Comparison of ENCODE assay signal across 8 cellular contexts in the genomic region with DNA sequence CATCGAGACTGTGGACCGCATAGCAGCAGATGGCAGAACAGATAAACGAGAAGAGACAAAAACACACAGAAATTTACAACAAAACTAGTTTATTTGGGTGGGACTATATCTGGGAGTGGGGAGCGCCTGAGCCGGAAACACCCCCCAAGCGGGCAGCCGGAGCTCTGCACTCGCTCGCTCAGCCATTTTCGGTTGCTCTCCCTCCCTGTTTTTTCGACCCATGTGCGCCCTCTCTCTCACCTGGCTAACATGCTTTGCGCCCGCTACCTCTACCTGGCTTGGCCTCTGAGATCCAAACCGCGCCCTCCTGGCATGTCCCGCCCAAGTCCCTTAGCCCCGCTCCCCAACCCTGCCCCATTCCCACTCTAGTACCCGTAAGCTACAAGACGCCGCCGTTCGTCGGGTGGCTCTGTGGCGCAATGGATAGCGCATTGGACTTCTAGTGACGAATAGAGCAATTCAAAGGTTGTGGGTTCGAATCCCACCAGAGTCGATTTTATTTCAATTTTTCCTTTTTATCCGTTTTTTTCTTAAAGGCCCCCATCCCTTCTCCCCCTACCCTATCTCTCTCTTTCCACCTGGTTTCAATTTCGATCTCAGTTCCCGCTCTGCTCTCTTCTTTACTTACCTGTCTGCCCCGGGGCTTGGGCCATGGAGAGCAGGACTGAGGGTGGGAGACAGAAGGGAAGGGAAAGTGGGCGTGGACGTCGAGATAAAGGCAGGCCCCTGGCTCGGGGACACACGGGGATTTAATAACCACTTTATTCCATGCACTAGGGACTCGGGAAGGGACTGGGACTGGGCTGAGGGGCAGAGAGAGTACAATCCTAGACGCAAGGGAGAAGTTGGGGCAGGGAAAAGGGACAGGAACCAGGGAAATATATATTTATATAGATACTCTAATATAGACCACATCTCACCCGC. TPM values are rescaled to one million over a fixed set of nuclear protein-coding genes. Genes with fewer than 3 reads are reported as not detected.
DNase-seq lines count a peak whose midpoint lies in the region; ATAC-seq and TF ChIP-seq lines count a peak whose summit lies in the region.

No MANE protein-coding gene starts in this region.

- H3K9me3 ChIP-seq in ES-I3 (ENCODE audit: control insufficient read depth, insufficient read depth, low read length) (no peaks in the 10 kb centered on the region), ascending aorta (no peaks in the 10 kb centered on the region)

- peak overlapping the region in 1 of 2 donors; percentile 6 for H3K27ac ChIP-seq in ascending aorta

- peak overlapping the region; percentile 57 to 65 for H3K4me3 ChIP-seq in ascending aorta
- H3K4me3 ChIP-seq in iPS-11a (ENCODE audit: low read depth, low read length): peak overlapping the region; percentile 61
- H3K4me3 ChIP-seq in skeletal muscle cell (ENCODE audit: low read depth, low read length): peak overlapping the region; percentile 71

- intact Hi-C loops in ascending aorta (cut with DNase I): loop anchor here (1.0 kb wide), 1 partner anchor 102 kb away; no protein-coding TSS in a partner anchor

- no peaks in the 10 kb centered on the region for H3K27me3 ChIP-seq in ascending aorta

- no peaks in the 10 kb centered on the region for H3K36me3 ChIP-seq in ES-I3 (ENCODE audit: insufficient read depth, low read length)
- no peaks in the 10 kb centered on the region for H3K36me3 ChIP-seq in ascending aorta

- no peak for TF ChIP-seq CTCF in ascending aorta (IDR thresholded peaks at IDR 0.05)

- peak; percentile 82 for DNase-seq in M059J (ENCODE audit: low read depth)
- peak in 4 of 5 donors; percentile 53 to 78 (median 56) for DNase-seq in T-helper 1 cell
- no peak for DNase-seq in ascending aorta (ENCODE audit: low spot score in 2 of 2)
- no peak for DNase-seq in skeletal muscle cell (ENCODE audit: low read depth)

- no peak for ATAC-seq in HG02798 (IDR thresholded peaks at IDR 0.05; ENCODE audit: poor library complexity, unreplicated experiment)
- no peak for ATAC-seq in GM18868 (IDR thresholded peaks at IDR 0.05; ENCODE audit: unreplicated experiment)

- H3K4me1 ChIP-seq in ES-I3 (ENCODE audit: insufficient read depth, low read length) (no peaks in the 10 kb centered on the region), ascending aorta (peaks cover 28 to 60% of the 10 kb centered on the region in 2 donors)

- H3K9ac ChIP-seq in ES-I3 (ENCODE audit: low read depth, low read length): peak overlapping the region; percentile 81

RNA-seq across cellular contexts. Expression of a gene that starts 2.5 kb away (rescaled TPM):
- 0.44 TPM in 1 of 2 replicates, not detected in the other for total RNA-seq in M059J (2014; rRNA removed; shearing (Covaris generic))
- total RNA-seq in ascending aorta: not detected

RNA-seq across cellular contexts. Expression of a gene that starts 3.1 kb away (rescaled TPM):
- 0.22 and 0.94 TPM in 2 replicates for total RNA-seq in M059J (2014; rRNA removed; shearing (Covaris generic))
- total RNA-seq in ascending aorta: not detected

RNA-seq across cellular contexts. Expression of a gene that starts 31.4 kb away (rescaled TPM):
- 10.6 and 18.4 TPM in 2 replicates for total RNA-seq in M059J (2014; rRNA removed; shearing (Covaris generic))
- 178 TPM for total RNA-seq in ascending aorta

RNA-seq across cellular contexts. Expression of a gene that starts 33.3 kb away (rescaled TPM):
- not detected in 2 replicates for total RNA-seq in M059J (2014; rRNA removed; shearing (Covaris generic))
- not detected for total RNA-seq in ascending aorta

RNA-seq across cellular contexts. Expression of a gene that starts 42.0 kb away (rescaled TPM):
- total RNA-seq in M059J (2014; rRNA removed; shearing (Covaris generic)): 3.8 and 4.4 TPM in 2 replicates
- 28.3 TPM for total RNA-seq in ascending aorta

Comparison
In these comparisons a context has a peak if more than half of its experiments do, and no peak if none do; other contexts are left out.
1. DNase-seq: peak in M059J (single experiment) and T-helper 1 cell (4 of 5); none in ascending aorta (0 of 2) and skeletal muscle cell (single experiment).
2. Peak in every context shown above with its lines, with median percentiles within 50 percentile points of each other: H3K4me3 ChIP-seq.